19 cellular contexts compared by ENCODE assay signal in genomic region chr4:158998624-158999023, GRCh38.
DNase-seq lines count a peak whose midpoint lies in the region; ATAC-seq and TF ChIP-seq lines count a peak whose summit lies in the region.
"Had no signal": no experiment of that assay in that cellular context is flagged by ENCODE, and none has a peak within 500 bp of the region (broad histone marks: within the 10 kb centered on the region; RNA-seq: fewer than 3 reads in every experiment).

No MANE protein-coding gene starts in this region.

- no peak overlapping the region for H3K4me3 Mint-ChIP-seq in activated naive CD8-positive, alpha-beta T cell treated with anti-CD3 and anti-CD28 coated beads, Interleukin-2, amount 50 U/mL, for 24 hours
- H3K4me3 Mint-ChIP-seq: activated CD4-positive, alpha-beta T cell treated with anti-CD3 and anti-CD28 coated beads, Interleukin-2, amount 10 ng/mL, durations not matched to agents 24 days and 14 days; activated naive CD8-positive, alpha-beta T cell treated with anti-CD3 and anti-CD28 coated beads, Interleukin-2, amount 10 ng/mL, durations not matched to agents 7 days and 5 days had no signal

- H3K27me3 ChIP-seq in RWPE2 (ENCODE audit: insufficient read depth, poor library complexity, severe bottlenecking) (no peaks in the 10 kb centered on the region), tibial artery (no peaks in the 10 kb centered on the region)
- H3K27me3 ChIP-seq: BLaER1, heart left ventricle, suprapubic skin had no signal

- H3K27ac ChIP-seq in RWPE2 (ENCODE audit: poor library complexity, severe bottlenecking) = peak overlapping the region; percentile 72
- H3K27ac ChIP-seq in tibial artery = no peak overlapping the region
- H3K27ac ChIP-seq: BLaER1, heart left ventricle, prostate gland, suprapubic skin had no signal

- H3K9me3 ChIP-seq in RWPE2 (ENCODE audit: severe bottlenecking) (no peaks in the 10 kb centered on the region), tibial artery (no peaks in the 10 kb centered on the region)
- H3K9me3 ChIP-seq: heart left ventricle, prostate gland, suprapubic skin had no signal

- H3K36me3 Mint-ChIP-seq in activated naive CD8-positive, alpha-beta T cell treated with anti-CD3 and anti-CD28 coated beads, Interleukin-2, amount 50 U/mL, for 24 hours (ENCODE audit: low read depth) = no peaks in the 10 kb centered on the region
- H3K36me3 Mint-ChIP-seq: activated naive CD8-positive, alpha-beta T cell treated with anti-CD3 and anti-CD28 coated beads, Interleukin-2, amount 10 ng/mL, durations not matched to agents 7 days and 5 days had no signal

- ATAC-seq in RWPE2 (ENCODE audit: low read depth) (peak; percentile 86), HG03565 (IDR thresholded peaks at IDR 0.05; ENCODE audit: unreplicated experiment) (no peak)
- no peak for ATAC-seq in activated naive CD8-positive, alpha-beta T cell treated with anti-CD3 and anti-CD28 coated beads, Interleukin-2, amount 50 U/mL, for 24 hours
- ATAC-seq: GM12878, heart left ventricle had no signal

- CTCF ChIA-PET in HEK293T (lab: Yijun Ruan, JAX) = interaction anchor here (0.9 kb wide), 1 partner anchor 140 kb away, joined by 3 read pairs; no protein-coding TSS in a partner anchor

- TF ChIP-seq CTCF in AG10803 (conservative IDR thresholded peaks at IDR 0.05; ENCODE audit: low read length) (no peak), RWPE2 (IDR thresholded peaks at IDR 0.05; ENCODE audit: poor library complexity, severe bottlenecking) (no peak), tibial artery (IDR thresholded peaks at IDR 0.05) (no peak)

- H3K36me3 ChIP-seq in RWPE2 (ENCODE audit: low read depth) (no peaks in the 10 kb centered on the region), tibial artery (no peaks in the 10 kb centered on the region)
- H3K36me3 ChIP-seq: BLaER1, heart left ventricle, prostate gland, suprapubic skin had no signal

- H3K4me1 ChIP-seq in RWPE2 (ENCODE audit: insufficient read depth, poor library complexity, severe bottlenecking) (peaks cover 35% of the 10 kb centered on the region), tibial artery (peaks cover 0 to 10% (median 2%) of the 10 kb centered on the region in 4 donors)
- H3K4me1 ChIP-seq: BLaER1, prostate gland had no signal

- H3K27me3 Mint-ChIP-seq in activated naive CD8-positive, alpha-beta T cell treated with anti-CD3 and anti-CD28 coated beads, Interleukin-2, amount 50 U/mL, for 24 hours = peaks cover 5% of the 10 kb centered on the region

- H3K4me1 Mint-ChIP-seq in activated naive CD8-positive, alpha-beta T cell treated with anti-CD3 and anti-CD28 coated beads, Interleukin-2, amount 50 U/mL, for 24 hours = peaks cover 4% of the 10 kb centered on the region

- POLR2A ChIA-PET in HEK293T (lab: Yijun Ruan, JAX) = interaction anchor here (1.0 kb wide), 1 partner anchor 8 kb away, joined by 5 read pairs; no protein-coding TSS in a partner anchor

- H3K4me3 ChIP-seq in AG10803 (ENCODE audit: low read length) = no peak overlapping the region
- no peak overlapping the region for H3K4me3 ChIP-seq in RWPE2 (ENCODE audit: severe bottlenecking)
- no peak overlapping the region for H3K4me3 ChIP-seq in tibial artery
- H3K4me3 ChIP-seq: BLaER1, GM12878, heart left ventricle, prostate gland, suprapubic skin had no signal

- peak; percentile 60 for DNase-seq in AG10803 (ENCODE audit: low read depth)
- peak; percentile 54 for DNase-seq in HEK293T (ENCODE audit: extremely low spot score)
- DNase-seq in RWPE2 (ENCODE audit: low spot score) = no peak
- DNase-seq in iris pigment epithelial cell (ENCODE audit: low read depth) = peak; percentile 14
- no peak for DNase-seq in OCI-M2 (lab: John Stamatoyannopoulos, UW; ENCODE audit: unreplicated experiment)
- DNase-seq in activated naive CD8-positive, alpha-beta T cell treated with anti-CD3 and anti-CD28 coated beads, Interleukin-2, amount 50 U/mL, for 24 hours = no peak
- no peak for DNase-seq in tibial artery
- DNase-seq: activated CD4-positive, alpha-beta T cell treated with anti-CD3 and anti-CD28 coated beads, Interleukin-2, amount 10 ng/mL, durations not matched to agents 24 days and 14 days; activated naive CD8-positive, alpha-beta T cell treated with anti-CD3 and anti-CD28 coated beads, Interleukin-2, amount 10 ng/mL, durations not matched to agents 7 days and 5 days; activated T-cell treated with anti-CD3 and anti-CD28 coated beads, Interleukin-2, amount 50 U/mL, for 1 hour; DMS79; heart left ventricle; NCI-H1105 treated with DMSO at 0.1 percent for 48 hours; NCI-H510A had no signal

- intact Hi-C loops in tibial artery (cut with DNase I; ENCODE audit: low total_unique reads) = no loop called here

- H3K9me3 Mint-ChIP-seq in activated naive CD8-positive, alpha-beta T cell treated with anti-CD3 and anti-CD28 coated beads, Interleukin-2, amount 50 U/mL, for 24 hours = no peaks in the 10 kb centered on the region
- H3K9me3 Mint-ChIP-seq: activated CD4-positive, alpha-beta T cell treated with anti-CD3 and anti-CD28 coated beads, Interleukin-2, amount 10 ng/mL, durations not matched to agents 24 days and 14 days had no signal

- H3K27ac Mint-ChIP-seq in activated naive CD8-positive, alpha-beta T cell treated with anti-CD3 and anti-CD28 coated beads, Interleukin-2, amount 50 U/mL, for 24 hours = no peak overlapping the region
- H3K27ac Mint-ChIP-seq: activated CD4-positive, alpha-beta T cell treated with anti-CD3 and anti-CD28 coated beads, Interleukin-2, amount 10 ng/mL, durations not matched to agents 24 days and 14 days; activated naive CD8-positive, alpha-beta T cell treated with anti-CD3 and anti-CD28 coated beads, Interleukin-2, amount 10 ng/mL, durations not matched to agents 7 days and 5 days had no signal

TF ChIP-seq in HEK293T, 16 proteins besides CTCF, POLR2A, EP300 and RAD21:
- TF ChIP-seq BHLHE40 (IDR thresholded peaks at IDR 0.05; ENCODE audit: borderline replicate concordance) (no peak), PKNOX1 (IDR thresholded peaks at IDR 0.05) (peak; percentile 33; the same call in 1 of the 2 replicates)
TF ChIP-seq in HEK293T: peak in this region for 1.

Comparison
In these comparisons a context has a peak if more than half of its experiments do, and no peak if none do; other contexts are left out.
1. DNase-seq: peak in AG10803 (single experiment), HEK293T (single experiment) and iris pigment epithelial cell (single experiment); none in RWPE2 (single experiment), OCI-M2 (single experiment), activated naive CD8-positive, alpha-beta T cell treated with anti-CD3 and anti-CD28 coated beads, Interleukin-2, amount 50 U/mL, for 24 hours (single experiment) and tibial artery (0 of 2).